ENCODE assay signal across 8 cellular contexts in genomic region chr1:120620693-120620969, GRCh38.
DNase-seq lines count a peak whose midpoint lies in the region; ATAC-seq and TF ChIP-seq lines count a peak whose summit lies in the region.
"Not testable (repeated sequence)": the region's sequence is repeated elsewhere in the genome, so short reads cannot be mapped to it uniquely, and the experiment has no call there.

No MANE protein-coding gene starts in this region.

- not testable (repeated sequence) for TF ChIP-seq POLR2A in heart left ventricle (IDR thresholded peaks at IDR 0.05)

- not testable (repeated sequence) for H3K9me3 Mint-ChIP-seq in WTC11

- not testable (repeated sequence) for H3K36me3 Mint-ChIP-seq in WTC11

- no CpG with 5 or more reads among the region's 5 CpGs for WGBS in heart left ventricle, 4 donors
- no CpG with 5 or more reads among the region's 5 CpGs for WGBS in right cardiac atrium

- not testable (repeated sequence) for H3K27ac Mint-ChIP-seq in WTC11

- not testable (repeated sequence) for H3K4me1 Mint-ChIP-seq in WTC11

- not testable (repeated sequence) for H3K27me3 Mint-ChIP-seq in WTC11 (ENCODE audit: low read depth)

- H3K4me1 ChIP-seq in DND-41 (ENCODE audit: insufficient read depth, low read length); heart left ventricle; right cardiac atrium (ENCODE audit: control insufficient read depth, insufficient read depth, low read length); left lung: not testable (repeated sequence)

- not testable (repeated sequence) for H3K79me2 ChIP-seq in DND-41 (ENCODE audit: insufficient read depth, low read length)

- ATAC-seq in DND-41 (ENCODE audit: insufficient read depth, low read depth) (peak; percentile 66), WTC11 (peak; percentile 84), Right ventricle myocardium inferior (peak; percentile 90), heart left ventricle (peak; percentile 87 to 90 (median 88)), left cardiac atrium (peak; percentile 85 to 86), right cardiac atrium (peak; percentile 86 to 89), left lung (peak; percentile 56), sciatic nerve (peak; percentile 17)

- H3K4me3 Mint-ChIP-seq in WTC11: not testable (repeated sequence)

- not testable (repeated sequence) for H3K36me3 ChIP-seq in DND-41 (ENCODE audit: insufficient read depth, low read length); heart left ventricle; left lung

- not testable (repeated sequence) for TF ChIP-seq CTCF in DND-41 (IDR thresholded peaks at IDR 0.05; ENCODE audit: borderline replicate concordance, extremely low read depth, low read length, poor library complexity, severe bottlenecking); WTC11 (IDR thresholded peaks at IDR 0.05); heart left ventricle (IDR thresholded peaks at IDR 0.05); left lung (IDR thresholded peaks at IDR 0.05)

- not testable (repeated sequence) for H3K9me3 ChIP-seq in DND-41 (ENCODE audit: insufficient read depth, low read length, severe bottlenecking); heart left ventricle; right cardiac atrium (ENCODE audit: control insufficient read depth, low read length); left lung

- H3K27ac ChIP-seq in DND-41 (ENCODE audit: low read length); heart left ventricle; right cardiac atrium (ENCODE audit: low read length); left lung: not testable (repeated sequence)

- not testable (repeated sequence) for H4K20me1 ChIP-seq in DND-41 (ENCODE audit: insufficient read depth, low read length)

- H2AFZ ChIP-seq in DND-41 (ENCODE audit: low read depth, low read length): not testable (repeated sequence)

- intact Hi-C loops in Right ventricle myocardium inferior (cut with DNase I); heart left ventricle (cut with DNase I); left cardiac atrium (cut with DNase I); right cardiac atrium (cut with DNase I); left lung (cut with DNase I); sciatic nerve (cut with DNase I): not testable (repeated sequence)

- not testable (repeated sequence) for H3K27me3 ChIP-seq in DND-41 (ENCODE audit: insufficient read depth, low read length, poor library complexity); heart left ventricle; right cardiac atrium (ENCODE audit: control insufficient read depth, insufficient read depth); left lung

- not testable (repeated sequence) for H3K9ac ChIP-seq in DND-41 (ENCODE audit: low read depth, low read length)

- CTCF ChIA-PET in WTC11 (lab: Charles Lee): not testable (repeated sequence)

- not testable (repeated sequence) for H3K4me3 ChIP-seq in DND-41 (ENCODE audit: low read depth in 1 of 2, low read length in 2 of 2); heart left ventricle; right cardiac atrium (ENCODE audit: low read length); left lung

- DNase-seq in DND-41; WTC11 (ENCODE audit: low spot score); Right ventricle myocardium inferior (ENCODE audit: missing footprints); heart left ventricle; left cardiac atrium; right cardiac atrium; left lung; sciatic nerve (ENCODE audit: low spot score): not testable (repeated sequence)

- POLR2A ChIA-PET in WTC11 (lab: Charles Lee): not testable (repeated sequence)

- H3K4me2 ChIP-seq in DND-41 (ENCODE audit: insufficient read depth, low read length): not testable (repeated sequence)

Comparison
In these comparisons a context has a peak if more than half of its experiments do, and no peak if none do; other contexts are left out.
1. ATAC-seq: peak in every context shown above with its lines; median percentile 90 in Right ventricle myocardium inferior; 88 in heart left ventricle; 88 in right cardiac atrium; 86 in left cardiac atrium; 84 in WTC11; 66 in DND-41; 56 in left lung; 17 in sciatic nerve.